In the genomic region with DNA sequence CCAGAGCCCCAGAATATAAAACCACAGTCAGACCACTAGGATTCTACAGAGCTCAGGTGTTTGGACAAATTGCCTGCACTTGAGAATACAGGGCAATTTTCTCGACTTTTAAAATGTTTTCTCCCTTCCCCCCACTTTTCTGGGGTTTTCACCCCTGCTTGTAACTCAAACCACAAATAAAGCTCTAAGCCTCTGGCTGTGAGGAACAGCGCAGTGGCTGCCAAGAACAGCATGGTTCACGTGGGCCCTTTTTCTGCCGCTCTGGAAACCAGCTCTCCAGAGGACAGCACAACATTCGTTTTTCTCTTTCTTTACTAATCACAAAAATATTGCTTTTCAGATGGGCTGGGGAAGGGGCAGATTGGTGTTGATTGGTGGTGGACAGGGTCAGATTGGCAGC, we compare ENCODE assay signal across 9 cellular contexts.
DNase-seq lines count a peak whose midpoint lies in the region; ATAC-seq and TF ChIP-seq lines count a peak whose summit lies in the region.
"Had no signal": no experiment of that assay in that cellular context is flagged by ENCODE, and none has a peak within 500 bp of the region (broad histone marks: within the 10 kb centered on the region; RNA-seq: fewer than 3 reads in every experiment).

No MANE protein-coding gene starts in this region.

- H3K27ac ChIP-seq in coronary artery (peak overlapping the region; percentile 82), neutrophil (peak overlapping the region; percentile 94)

- H3K4me3 ChIP-seq in coronary artery (no peak overlapping the region), neutrophil (ENCODE audit: low read depth in 1 of 2, low read length in 1 of 2) (no peak overlapping the region)

- TF ChIP-seq CTCF in coronary artery (IDR thresholded peaks at IDR 0.05) (no peak), neutrophil (IDR thresholded peaks at IDR 0.05) (no peak)

- peak; percentile 79 for DNase-seq in Ammon's horn (ENCODE audit: low spot score)
- DNase-seq in M059J (ENCODE audit: low read depth) = peak; percentile 71
- DNase-seq in coronary artery (ENCODE audit: low spot score) = no peak
- DNase-seq in stimulated activated CD4-positive, alpha-beta T cell treated with anti-CD3 and anti-CD28 coated beads, Interleukin-4, amount 100 ng/mL, for 24 hours = no peak
- DNase-seq: naive B cell had no signal

- ATAC-seq in HG03175 (IDR thresholded peaks at IDR 0.05; ENCODE audit: unreplicated experiment) (no peak), GM18861 (IDR thresholded peaks at IDR 0.05; ENCODE audit: unreplicated experiment) (no peak), GM21390 (IDR thresholded peaks at IDR 0.05; ENCODE audit: unreplicated experiment) (no peak)

- no peaks in the 10 kb centered on the region for H3K27me3 ChIP-seq in neutrophil

- peaks cover 51 to 52% of the 10 kb centered on the region in 2 experiments for H3K4me1 ChIP-seq in neutrophil (ENCODE audit: control insufficient read depth in 1 of 2, insufficient read depth in 1 of 2, low read depth in 1 of 2, low read length in 1 of 2)

- no peaks in the 10 kb centered on the region for H3K36me3 ChIP-seq in neutrophil

- no peaks in the 10 kb centered on the region for H3K9me3 ChIP-seq in neutrophil

Comparison
In these comparisons a context has a peak if more than half of its experiments do, and no peak if none do; other contexts are left out.
1. DNase-seq: peak in Ammon's horn (single experiment) and M059J (single experiment); none in coronary artery (single experiment) and stimulated activated CD4-positive, alpha-beta T cell treated with anti-CD3 and anti-CD28 coated beads, Interleukin-4, amount 100 ng/mL, for 24 hours (single experiment).